8 cellular contexts compared by ENCODE assay signal in genomic region chr18:13548944-13549878, GRCh38.
DNase-seq lines count a peak whose midpoint lies in the region; ATAC-seq and TF ChIP-seq lines count a peak whose summit lies in the region.

No MANE protein-coding gene starts in this region.

- DNase-seq in activated B cell treated with CpG ODN at 0.5 μM for 24 hours: no peak
- DNase-seq in NCI-H345 (lab: John Stamatoyannopoulos, UW): no peak
- no peak for DNase-seq in NCI-H1105 (lab: John Stamatoyannopoulos, UW)
- no peak for DNase-seq in stimulated activated CD4-positive, alpha-beta T cell treated with anti-CD3 and anti-CD28 coated beads, Interleukin-1b, Interleukin-23, amount 100 ng/mL, for 48 hours
- DNase-seq in iPS-NIHi11 (ENCODE audit: low spot score): no peak

- peak; percentile 78 for ATAC-seq in GM18907 (IDR thresholded peaks at IDR 0.05; ENCODE audit: unreplicated experiment)
- ATAC-seq in HG02981 (IDR thresholded peaks at IDR 0.05; ENCODE audit: unreplicated experiment): peak; percentile 69
- ATAC-seq in activated B cell treated with CpG ODN at 0.5 μM for 24 hours (ENCODE audit: low read depth): peak; percentile 82

- intact Hi-C loops in activated B cell treated with CpG ODN at 0.5 μM for 24 hours (cut with micrococcal nuclease): no loop called here

- TF ChIP-seq CTCF in activated B cell treated with CpG ODN at 0.5 μM for 24 hours (IDR thresholded peaks at IDR 0.05): no peak

- no peaks in the 10 kb centered on the region for H3K36me3 Mint-ChIP-seq in activated B cell treated with CpG ODN at 0.5 μM for 24 hours (ENCODE audit: low read depth)

- H3K9ac ChIP-seq in rectal smooth muscle tissue (ENCODE audit: low read length): no peak overlapping the region

- H3K4me3 ChIP-seq in rectal smooth muscle tissue (ENCODE audit: low read length): no peak overlapping the region

- POLR2A ChIA-PET in activated B cell treated with CpG ODN at 0.5 μM for 24 hours (lab: Charles Lee): interaction anchor here (1.0 to 2.0 kb wide), 7 partner anchors 8 to 64 kb away, joined by 3 to 8 read pairs (median 6); no protein-coding TSS in a partner anchor

- peak overlapping the region; percentile 65 for H3K27ac ChIP-seq in rectal smooth muscle tissue (ENCODE audit: low read depth, low read length)

- no peaks in the 10 kb centered on the region for H3K27me3 ChIP-seq in rectal smooth muscle tissue (ENCODE audit: control insufficient read depth, insufficient read depth, low read length)

- CTCF ChIA-PET in activated B cell treated with CpG ODN at 0.5 μM for 24 hours (lab: Charles Lee): interaction anchor here (1.2 to 1.8 kb wide), 3 partner anchors 9 to 264 kb away, joined by 3 to 11 read pairs (median 5); no protein-coding TSS in a partner anchor

- peak overlapping the region; percentile 76 for H3K27ac Mint-ChIP-seq in activated B cell treated with CpG ODN at 0.5 μM for 24 hours

- peak overlapping the region; percentile 52 for H3K4me3 Mint-ChIP-seq in activated B cell treated with CpG ODN at 0.5 μM for 24 hours

- H3K4me1 Mint-ChIP-seq in activated B cell treated with CpG ODN at 0.5 μM for 24 hours: peaks cover 21% of the 10 kb centered on the region

- H3K27me3 Mint-ChIP-seq in activated B cell treated with CpG ODN at 0.5 μM for 24 hours: no peaks in the 10 kb centered on the region

- H3K4me1 ChIP-seq in rectal smooth muscle tissue (ENCODE audit: control insufficient read depth, insufficient read depth, low read length): peaks cover 20% of the 10 kb centered on the region

- peaks cover 2% of the 10 kb centered on the region for H3K9me3 Mint-ChIP-seq in activated B cell treated with CpG ODN at 0.5 μM for 24 hours

- no peaks in the 10 kb centered on the region for H3K36me3 ChIP-seq in rectal smooth muscle tissue (ENCODE audit: control insufficient read depth, insufficient read depth, low read length)
